ENCODE assay signal across 8 cellular contexts in genomic region chr22:34414467-34415440, GRCh38.
A peak's percentile ranks its signal among the peaks of the same experiment; 100 is the strongest.
DNase-seq lines count a peak whose midpoint lies in the region; ATAC-seq and TF ChIP-seq lines count a peak whose summit lies in the region.

No MANE protein-coding gene starts in this region.

- H3K4me3 ChIP-seq in OCI-LY1 (ENCODE audit: low read depth, low read length, poor library complexity, severe bottlenecking): no peak overlapping the region

- no peaks in the 10 kb centered on the region for H3K36me3 Mint-ChIP-seq in osteocyte (ENCODE audit: unreplicated experiment)
- H3K36me3 Mint-ChIP-seq in natural killer cell treated with Interleukin-12 subunit alpha and Interleukin-12 subunit beta and Interleukin-15 and Interleukin-18, amount 100 ng/mL, for 72 hours: no peaks in the 10 kb centered on the region

- no peaks in the 10 kb centered on the region for H3K9me2 ChIP-seq in OCI-LY1 (ENCODE audit: low read depth, low read length)

- ATAC-seq in HG03565 (IDR thresholded peaks at IDR 0.05; ENCODE audit: unreplicated experiment) (peak; percentile 73), HG03521 (IDR thresholded peaks at IDR 0.05; ENCODE audit: unreplicated experiment) (no peak)
- no peak for ATAC-seq in natural killer cell treated with Interleukin-12 subunit alpha and Interleukin-12 subunit beta and Interleukin-15 and Interleukin-18, amount 100 ng/mL, for 72 hours

- H3K9me3 ChIP-seq in OCI-LY1 (ENCODE audit: low read length): no peaks in the 10 kb centered on the region

- no peaks in the 10 kb centered on the region for H3K36me3 ChIP-seq in OCI-LY1 (ENCODE audit: insufficient read depth, low read length)

- no peak overlapping the region for H3K27ac Mint-ChIP-seq in osteocyte (ENCODE audit: unreplicated experiment)
- no peak overlapping the region for H3K27ac Mint-ChIP-seq in natural killer cell treated with Interleukin-12 subunit alpha and Interleukin-12 subunit beta and Interleukin-15 and Interleukin-18, amount 100 ng/mL, for 72 hours

- no peaks in the 10 kb centered on the region for H3K79me2 ChIP-seq in OCI-LY1 (ENCODE audit: insufficient read depth, low read length)

- TF ChIP-seq CTCF in OCI-LY1 (IDR thresholded peaks at IDR 0.05; ENCODE audit: low read length) (peak; percentile 90), osteocyte (IDR thresholded peaks at IDR 0.05) (peak; percentile 36)

- H3K27me3 Mint-ChIP-seq in osteocyte (ENCODE audit: unreplicated experiment): no peaks in the 10 kb centered on the region
- H3K27me3 Mint-ChIP-seq in natural killer cell treated with Interleukin-12 subunit alpha and Interleukin-12 subunit beta and Interleukin-15 and Interleukin-18, amount 100 ng/mL, for 72 hours: peaks cover 0 to 2% of the 10 kb centered on the region in 2 donors

- H3K27ac ChIP-seq in OCI-LY1 (ENCODE audit: low read depth, low read length, poor library complexity, severe bottlenecking): no peak overlapping the region

- peak; percentile 19 for DNase-seq in NCI-H1436 (lab: John Stamatoyannopoulos, UW)
- DNase-seq in NCI-H1436 treated with DMSO at 0.1 percent for 48 hours (lab: John Stamatoyannopoulos, UW): no peak
- DNase-seq in dermis blood vessel endothelial cell: peak; percentile 0
- no peak for DNase-seq in osteocyte (ENCODE audit: extremely low spot score, unreplicated experiment)
- DNase-seq in natural killer cell treated with Interleukin-12 subunit alpha and Interleukin-12 subunit beta and Interleukin-15 and Interleukin-18, amount 100 ng/mL, for 72 hours (ENCODE audit: low spot score): no peak

- no peaks in the 10 kb centered on the region for H3K4me1 ChIP-seq in OCI-LY1 (ENCODE audit: insufficient read depth, low read length, severe bottlenecking)

- H3K4me1 Mint-ChIP-seq in osteocyte (ENCODE audit: unreplicated experiment): no peaks in the 10 kb centered on the region
- H3K4me1 Mint-ChIP-seq in natural killer cell treated with Interleukin-12 subunit alpha and Interleukin-12 subunit beta and Interleukin-15 and Interleukin-18, amount 100 ng/mL, for 72 hours (ENCODE audit: low read depth in 2 of 2): no peaks in the 10 kb centered on the region

- no peak overlapping the region for H3K9ac ChIP-seq in OCI-LY1 (ENCODE audit: low read length)

- H4K20me1 ChIP-seq in OCI-LY1 (ENCODE audit: insufficient read depth, low read length): no peaks in the 10 kb centered on the region

- no peak overlapping the region for H2AFZ ChIP-seq in OCI-LY1 (ENCODE audit: low read length)

- peaks cover 11% of the 10 kb centered on the region for H3K9me3 Mint-ChIP-seq in osteocyte (ENCODE audit: unreplicated experiment)
- peaks cover 6% of the 10 kb centered on the region for H3K9me3 Mint-ChIP-seq in natural killer cell treated with Interleukin-12 subunit alpha and Interleukin-12 subunit beta and Interleukin-15 and Interleukin-18, amount 100 ng/mL, for 72 hours

- no peaks in the 10 kb centered on the region for H3F3A ChIP-seq in OCI-LY1 (ENCODE audit: insufficient read depth, low read length)

- no peak overlapping the region for H3K4me2 ChIP-seq in OCI-LY1 (ENCODE audit: low read length)

- no peak overlapping the region for H3K4me3 Mint-ChIP-seq in osteocyte (ENCODE audit: unreplicated experiment)
- no peak overlapping the region for H3K4me3 Mint-ChIP-seq in natural killer cell treated with Interleukin-12 subunit alpha and Interleukin-12 subunit beta and Interleukin-15 and Interleukin-18, amount 100 ng/mL, for 72 hours

- no peaks in the 10 kb centered on the region for H3K27me3 ChIP-seq in OCI-LY1 (ENCODE audit: insufficient read depth, low read length)

Comparison
In these comparisons a context has a peak if more than half of its experiments do, and no peak if none do; other contexts are left out.
1. DNase-seq: peak in NCI-H1436 (single experiment) and dermis blood vessel endothelial cell (single experiment); none in NCI-H1436 treated with DMSO at 0.1 percent for 48 hours (single experiment), osteocyte (single experiment) and natural killer cell treated with Interleukin-12 subunit alpha and Interleukin-12 subunit beta and Interleukin-15 and Interleukin-18, amount 100 ng/mL, for 72 hours (single experiment).